In the genomic region with DNA sequence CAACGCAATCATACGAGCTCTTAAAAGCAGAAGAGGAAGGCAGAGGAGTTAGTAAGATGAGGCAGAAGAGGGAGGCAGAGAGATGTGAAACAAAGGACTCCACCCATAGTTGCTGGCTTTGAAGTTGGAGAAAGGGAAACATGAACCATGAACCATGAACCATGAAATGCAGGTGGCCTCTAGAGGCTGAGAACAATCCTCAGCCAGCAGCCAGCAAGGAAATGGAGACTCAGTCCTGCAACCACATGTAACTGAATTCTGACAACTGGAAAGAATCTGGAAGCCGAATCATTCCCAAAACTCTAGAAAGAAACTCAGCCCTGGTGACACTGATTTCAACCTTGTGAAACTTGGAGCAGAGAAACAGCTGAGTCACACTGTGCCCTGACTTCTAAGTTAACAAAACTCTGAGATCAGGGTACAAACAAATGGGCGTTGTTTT, we compare ENCODE assay signal across 7 cellular contexts. TPM values are rescaled to one million over a fixed set of nuclear protein-coding genes. Genes with fewer than 3 reads are reported as not detected.
DNase-seq lines count a peak whose midpoint lies in the region; ATAC-seq and TF ChIP-seq lines count a peak whose summit lies in the region.

No MANE protein-coding gene starts in this region.

- H3K9me3 Mint-ChIP-seq in activated B cell treated with CpG ODN at 0.5 μM for 24 hours: no peaks in the 10 kb centered on the region

- DNase-seq in HS-5 (ENCODE audit: low read depth) (peak; percentile 49), activated B cell treated with CpG ODN at 0.5 μM for 24 hours (no peak), right lobe of liver (no peak), GM20000 (ENCODE audit: low spot score) (no peak), NCI-H1105 (lab: John Stamatoyannopoulos, UW) (no peak)

- H3K27me3 Mint-ChIP-seq in activated B cell treated with CpG ODN at 0.5 μM for 24 hours: no peaks in the 10 kb centered on the region

- 29% methylated on average over 4 of the region's 4 CpGs for WGBS in right lobe of liver (ENCODE audit: insufficient coverage, low coverage, low lambda C conversion rate, missing lambda C conversion rate)

- H3K4me3 ChIP-seq in right lobe of liver: no peak overlapping the region

- TF ChIP-seq CTCF in GM12872 (IDR thresholded peaks at IDR 0.05; ENCODE audit: insufficient read depth, low read depth, low read length): peak; percentile 30; the same call in 1 of the 3 replicates
- TF ChIP-seq CTCF in activated B cell treated with CpG ODN at 0.5 μM for 24 hours (IDR thresholded peaks at IDR 0.05): no peak
- no peak for TF ChIP-seq CTCF in right lobe of liver (IDR thresholded peaks at IDR 0.05)
- no peak for TF ChIP-seq CTCF in GM20000 (IDR thresholded peaks at IDR 0.05; ENCODE audit: extremely low read depth, missing control alignments)

- intact Hi-C loops in activated B cell treated with CpG ODN at 0.5 μM for 24 hours (cut with micrococcal nuclease) (loop anchor here (1.0 to 5.0 kb wide), 5 partner anchors 9 to 92 kb away; no protein-coding TSS in a partner anchor), right lobe of liver (cut with DNase I) (no loop called here)

- no peak overlapping the region for H3K27ac Mint-ChIP-seq in activated B cell treated with CpG ODN at 0.5 μM for 24 hours

- peaks cover 0 to 31% (median 2%) of the 10 kb centered on the region in 4 donors for H3K4me1 ChIP-seq in right lobe of liver

- CTCF ChIA-PET in activated B cell treated with CpG ODN at 0.5 μM for 24 hours (lab: Charles Lee): interaction anchor here (1.1 to 2.5 kb wide), 9 partner anchors 10 to 93 kb away, joined by 3 to 22 read pairs (median 5); a partner anchor contains a TSS

- peaks cover 5% of the 10 kb centered on the region for H3K36me3 Mint-ChIP-seq in activated B cell treated with CpG ODN at 0.5 μM for 24 hours (ENCODE audit: low read depth)

- H3K27ac ChIP-seq in right lobe of liver: peak overlapping the region; percentile 10 to 68 (median 38)

- peaks cover 34% of the 10 kb centered on the region for H3K4me1 Mint-ChIP-seq in activated B cell treated with CpG ODN at 0.5 μM for 24 hours

- POLR2A ChIA-PET in activated B cell treated with CpG ODN at 0.5 μM for 24 hours (lab: Charles Lee): interaction anchor here (1.0 to 4.7 kb wide), 6 partner anchors 10 to 128 kb away, joined by 3 to 39 read pairs (median 6); a partner anchor contains a TSS

- no peak for TF ChIP-seq POLR2A in right lobe of liver (IDR thresholded peaks at IDR 0.05)

- H3K4me3 Mint-ChIP-seq in activated B cell treated with CpG ODN at 0.5 μM for 24 hours: no peak overlapping the region

- H3K9me3 ChIP-seq in right lobe of liver: no peaks in the 10 kb centered on the region

- no peaks in the 10 kb centered on the region for H3K27me3 ChIP-seq in right lobe of liver

- H3K36me3 ChIP-seq in right lobe of liver: no peaks in the 10 kb centered on the region

- ATAC-seq in GM21367 (IDR thresholded peaks at IDR 0.05; ENCODE audit: unreplicated experiment): peak; percentile 64
- ATAC-seq in activated B cell treated with CpG ODN at 0.5 μM for 24 hours (ENCODE audit: low read depth): peak; percentile 79
- ATAC-seq in right lobe of liver: peak; percentile 79 to 93 (median 85)

RNA-seq across cellular contexts. Expression of a gene that starts 10.1 kb away (rescaled TPM):
- total RNA-seq in activated B cell treated with CpG ODN at 0.5 μM for 24 hours (16.0 and 16.7 TPM in 2 replicates), right lobe of liver (10 to 100 TPM; 10.8 to 25.3 (median 15.1) TPM)
